ENCODE assay signal across 12 cellular contexts in genomic region chr1:156640842-156641706, GRCh38.
A peak's percentile ranks its signal among the peaks of the same experiment; 100 is the strongest.
DNase-seq lines count a peak whose midpoint lies in the region; ATAC-seq and TF ChIP-seq lines count a peak whose summit lies in the region.
"Had no signal": no experiment of that assay in that cellular context is flagged by ENCODE, and none has a peak within 500 bp of the region (broad histone marks: within the 10 kb centered on the region; RNA-seq: fewer than 3 reads in every experiment).

No MANE protein-coding gene starts in this region.

- no peak overlapping the region for H3K27ac ChIP-seq in WERI-Rb-1
- no peak overlapping the region for H3K27ac ChIP-seq in iPS-18a (ENCODE audit: low read length)

- DNase-seq in WERI-Rb-1 (no peak), putamen (ENCODE audit: low spot score) (peak; percentile 81), NCI-H774 (lab: John Stamatoyannopoulos, UW) (no peak)
- DNase-seq: activated CD8-positive, alpha-beta memory T cell treated with anti-CD3 and anti-CD28 coated beads, Interleukin-2, amount 50 U/mL, for 48 hours; central memory CD4-positive, alpha-beta T cell; EL; NCI-H1092; T-helper 1 cell had no signal

- H3K9ac ChIP-seq in ES-I3 (ENCODE audit: low read depth, low read length) (peak overlapping the region; percentile 49; the same call in 1 of the 2 replicates), iPS-18a (ENCODE audit: low read length) (peak overlapping the region; percentile 2)

- H3K36me3 ChIP-seq in ES-I3 (ENCODE audit: insufficient read depth, low read length) (no peaks in the 10 kb centered on the region), WERI-Rb-1 (no peaks in the 10 kb centered on the region), iPS-18a (ENCODE audit: control insufficient read depth, low read depth, low read length) (no peaks in the 10 kb centered on the region)

- peak overlapping the region; percentile 49 for H3K4me3 ChIP-seq in WERI-Rb-1 (ENCODE audit: low read depth, low read length)
- H3K4me3 ChIP-seq in iPS-18a (ENCODE audit: low read length), result peak overlapping the region; percentile 64

- H3K9me3 ChIP-seq in ES-I3 (ENCODE audit: control insufficient read depth, insufficient read depth, low read length) (no peaks in the 10 kb centered on the region), WERI-Rb-1 (ENCODE audit: severe bottlenecking) (no peaks in the 10 kb centered on the region), iPS-18a (ENCODE audit: control insufficient read depth, low read depth, low read length) (no peaks in the 10 kb centered on the region)

- TF ChIP-seq CTCF in WERI-Rb-1 (IDR thresholded peaks at IDR 0.05; ENCODE audit: low read depth, low read length), result no peak

- peaks cover 14% of the 10 kb centered on the region for H3K4me1 ChIP-seq in ES-I3 (ENCODE audit: insufficient read depth, low read length)
- peaks cover 14% of the 10 kb centered on the region for H3K4me1 ChIP-seq in iPS-18a (ENCODE audit: control insufficient read depth, low read depth, low read length)

- peaks cover 5% of the 10 kb centered on the region for H3K27me3 ChIP-seq in WERI-Rb-1 (ENCODE audit: insufficient read depth, low read depth, severe bottlenecking)
- H3K27me3 ChIP-seq in iPS-18a (ENCODE audit: control insufficient read depth, insufficient read depth, low read length), result peaks cover 70% of the 10 kb centered on the region

- ATAC-seq in GM21619 (IDR thresholded peaks at IDR 0.05; ENCODE audit: unreplicated experiment), result no peak
- no peak for ATAC-seq in GM21737 (IDR thresholded peaks at IDR 0.05; ENCODE audit: unreplicated experiment)
